8 cellular contexts compared by ENCODE assay signal in the genomic region with DNA sequence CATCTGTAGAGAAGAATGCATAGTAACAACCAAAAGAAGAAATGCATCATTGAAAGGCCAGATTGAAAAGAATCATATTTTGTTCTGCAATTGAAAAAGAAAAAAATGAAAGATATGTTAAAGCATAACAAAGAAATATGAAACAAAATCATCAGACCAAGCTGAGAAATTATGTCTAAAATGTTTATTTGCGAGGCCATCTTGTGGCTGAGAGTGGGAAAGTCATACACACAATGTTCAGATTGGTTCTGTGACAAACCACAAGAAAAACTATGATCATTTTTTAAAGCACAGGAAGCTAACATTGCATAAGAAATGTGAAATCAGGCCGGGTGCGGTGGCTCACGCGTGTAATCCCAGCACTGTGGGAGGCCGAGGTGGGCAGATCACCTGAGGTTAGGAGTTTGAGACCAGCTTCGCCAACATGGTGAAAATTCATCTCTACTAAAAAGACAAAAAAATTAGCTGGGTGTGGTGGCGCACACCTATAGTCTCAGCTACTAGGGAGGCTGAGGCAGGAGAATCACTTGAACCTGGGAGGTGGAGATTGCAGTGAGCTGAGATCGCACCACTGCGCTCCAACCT. TPM values are rescaled to one million over a fixed set of nuclear protein-coding genes. Genes with fewer than 3 reads are reported as not detected.
DNase-seq lines count a peak whose midpoint lies in the region; ATAC-seq lines count a peak whose summit lies in the region.

No MANE protein-coding gene starts in this region.

- ATAC-seq in GM21447 (IDR thresholded peaks at IDR 0.05; ENCODE audit: unreplicated experiment): no peak

- no peaks in the 10 kb centered on the region for H3K36me3 Mint-ChIP-seq in activated T-helper 1 cell treated with anti-CD3 and anti-CD28 coated beads, Interleukin-12 subunit alpha, Interleukin-12 subunit beta, Interleukin-2, Interleukin-4 antibody, amounts not matched to agents 30 ng/mL and 10 ng/mL and 1 ng/mL, durations not matched to agents 14 hours and 24 hours and 36 hours (ENCODE audit: low read depth)

- H3K4me3 Mint-ChIP-seq in activated T-helper 1 cell treated with anti-CD3 and anti-CD28 coated beads, Interleukin-12 subunit alpha, Interleukin-12 subunit beta, Interleukin-2, Interleukin-4 antibody, amounts not matched to agents 30 ng/mL and 10 ng/mL and 1 ng/mL, durations not matched to agents 14 hours and 24 hours and 36 hours: no peak overlapping the region

- H3K4me1 Mint-ChIP-seq in activated T-helper 1 cell treated with anti-CD3 and anti-CD28 coated beads, Interleukin-12 subunit alpha, Interleukin-12 subunit beta, Interleukin-2, Interleukin-4 antibody, amounts not matched to agents 30 ng/mL and 10 ng/mL and 1 ng/mL, durations not matched to agents 14 hours and 24 hours and 36 hours (ENCODE audit: low read depth): no peaks in the 10 kb centered on the region

- H3K9me3 Mint-ChIP-seq in activated T-helper 1 cell treated with anti-CD3 and anti-CD28 coated beads, Interleukin-12 subunit alpha, Interleukin-12 subunit beta, Interleukin-2, Interleukin-4 antibody, amounts not matched to agents 30 ng/mL and 10 ng/mL and 1 ng/mL, durations not matched to agents 14 hours and 24 hours and 36 hours: no peaks in the 10 kb centered on the region

- H3K27ac Mint-ChIP-seq in activated T-helper 1 cell treated with anti-CD3 and anti-CD28 coated beads, Interleukin-12 subunit alpha, Interleukin-12 subunit beta, Interleukin-2, Interleukin-4 antibody, amounts not matched to agents 30 ng/mL and 10 ng/mL and 1 ng/mL, durations not matched to agents 14 hours and 24 hours and 36 hours: no peak overlapping the region

- intact Hi-C loops in activated T-helper 1 cell treated with anti-CD3 and anti-CD28 coated beads, Interleukin-12 subunit alpha, Interleukin-12 subunit beta, Interleukin-2, Interleukin-4 antibody, amounts not matched to agents 30 ng/mL and 10 ng/mL and 1 ng/mL, durations not matched to agents 14 hours and 24 hours and 36 hours (cut with micrococcal nuclease): no loop called here

- H3K27me3 Mint-ChIP-seq in activated T-helper 1 cell treated with anti-CD3 and anti-CD28 coated beads, Interleukin-12 subunit alpha, Interleukin-12 subunit beta, Interleukin-2, Interleukin-4 antibody, amounts not matched to agents 30 ng/mL and 10 ng/mL and 1 ng/mL, durations not matched to agents 14 hours and 24 hours and 36 hours (ENCODE audit: insufficient read depth): peaks cover 3% of the 10 kb centered on the region

- DNase-seq in COLO829 (ENCODE audit: low spot score): peak; percentile 67
- peak; percentile 23 for DNase-seq in HCEC 1CT
- DNase-seq in UCSD-AML1 (lab: John Stamatoyannopoulos, UW; ENCODE audit: unreplicated experiment): peak; percentile 4
- DNase-seq in left kidney (ENCODE audit: low read depth, low spot score): peak; percentile 21
- no peak for DNase-seq in activated T-helper 1 cell treated with anti-CD3 and anti-CD28 coated beads, Interleukin-12 subunit alpha, Interleukin-12 subunit beta, Interleukin-2, Interleukin-4 antibody, amounts not matched to agents 30 ng/mL and 10 ng/mL and 1 ng/mL, durations not matched to agents 14 hours and 24 hours and 36 hours (ENCODE audit: low spot score)
- no peak for DNase-seq in ecto neural progenitor cell (ENCODE audit: low spot score)
- DNase-seq in activated CD4-positive, alpha-beta T cell treated with anti-CD3 and anti-CD28 coated beads, Interleukin-2, amount 50 U/mL, for 4 hours: no peak

RNA-seq across cellular contexts. Expression of gene ABCB5, which starts 36.6 kb away (rescaled TPM):
- total RNA-seq in activated T-helper 1 cell treated with anti-CD3 and anti-CD28 coated beads, Interleukin-12 subunit alpha, Interleukin-12 subunit beta, Interleukin-2, Interleukin-4 antibody, amounts not matched to agents 30 ng/mL and 10 ng/mL and 1 ng/mL, durations not matched to agents 14 hours and 24 hours and 36 hours: not detected in 2 replicates

Comparison
In these comparisons a context has a peak if more than half of its experiments do, and no peak if none do; other contexts are left out.
1. DNase-seq: peak in COLO829 (single experiment), HCEC 1CT (single experiment), UCSD-AML1 (single experiment) and left kidney (single experiment); none in activated T-helper 1 cell treated with anti-CD3 and anti-CD28 coated beads, Interleukin-12 subunit alpha, Interleukin-12 subunit beta, Interleukin-2, Interleukin-4 antibody, amounts not matched to agents 30 ng/mL and 10 ng/mL and 1 ng/mL, durations not matched to agents 14 hours and 24 hours and 36 hours (single experiment), ecto neural progenitor cell (single experiment) and activated CD4-positive, alpha-beta T cell treated with anti-CD3 and anti-CD28 coated beads, Interleukin-2, amount 50 U/mL, for 4 hours (0 of 2).